In genomic region chr14:77584809-77585208, GRCh38 we compare ENCODE assay signal across 2 cellular contexts.
TF ChIP-seq lines count a peak whose summit lies in the region.

No MANE protein-coding gene starts in this region.

TF ChIP-seq in IMR-90, 13 proteins besides CTCF, POLR2A, EP300 and RAD21:
- TF ChIP-seq MAZ (IDR thresholded peaks at IDR 0.05; ENCODE audit: borderline replicate concordance, low read depth, low read length) (no peak), MXI1 (IDR thresholded peaks at IDR 0.05; ENCODE audit: borderline replicate concordance, low read depth, low read length) (no peak), SMC3 (IDR thresholded peaks at IDR 0.05; ENCODE audit: low read depth, low read length) (no peak)
- TF ChIP-seq, protein P1, sequence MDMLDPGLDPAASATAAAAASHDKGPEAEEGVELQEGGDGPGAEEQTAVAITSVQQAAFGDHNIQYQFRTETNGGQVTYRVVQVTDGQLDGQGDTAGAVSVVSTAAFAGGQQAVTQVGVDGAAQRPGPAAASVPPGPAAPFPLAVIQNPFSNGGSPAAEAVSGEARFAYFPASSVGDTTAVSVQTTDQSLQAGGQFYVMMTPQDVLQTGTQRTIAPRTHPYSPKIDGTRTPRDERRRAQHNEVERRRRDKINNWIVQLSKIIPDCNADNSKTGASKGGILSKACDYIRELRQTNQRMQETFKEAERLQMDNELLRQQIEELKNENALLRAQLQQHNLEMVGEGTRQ (IDR thresholded peaks at IDR 0.05; ENCODE audit: low read depth, low read length) = no peak

TF ChIP-seq in GM23338, 12 proteins besides CTCF, POLR2A, EP300 and RAD21:
- TF ChIP-seq, protein P2, sequence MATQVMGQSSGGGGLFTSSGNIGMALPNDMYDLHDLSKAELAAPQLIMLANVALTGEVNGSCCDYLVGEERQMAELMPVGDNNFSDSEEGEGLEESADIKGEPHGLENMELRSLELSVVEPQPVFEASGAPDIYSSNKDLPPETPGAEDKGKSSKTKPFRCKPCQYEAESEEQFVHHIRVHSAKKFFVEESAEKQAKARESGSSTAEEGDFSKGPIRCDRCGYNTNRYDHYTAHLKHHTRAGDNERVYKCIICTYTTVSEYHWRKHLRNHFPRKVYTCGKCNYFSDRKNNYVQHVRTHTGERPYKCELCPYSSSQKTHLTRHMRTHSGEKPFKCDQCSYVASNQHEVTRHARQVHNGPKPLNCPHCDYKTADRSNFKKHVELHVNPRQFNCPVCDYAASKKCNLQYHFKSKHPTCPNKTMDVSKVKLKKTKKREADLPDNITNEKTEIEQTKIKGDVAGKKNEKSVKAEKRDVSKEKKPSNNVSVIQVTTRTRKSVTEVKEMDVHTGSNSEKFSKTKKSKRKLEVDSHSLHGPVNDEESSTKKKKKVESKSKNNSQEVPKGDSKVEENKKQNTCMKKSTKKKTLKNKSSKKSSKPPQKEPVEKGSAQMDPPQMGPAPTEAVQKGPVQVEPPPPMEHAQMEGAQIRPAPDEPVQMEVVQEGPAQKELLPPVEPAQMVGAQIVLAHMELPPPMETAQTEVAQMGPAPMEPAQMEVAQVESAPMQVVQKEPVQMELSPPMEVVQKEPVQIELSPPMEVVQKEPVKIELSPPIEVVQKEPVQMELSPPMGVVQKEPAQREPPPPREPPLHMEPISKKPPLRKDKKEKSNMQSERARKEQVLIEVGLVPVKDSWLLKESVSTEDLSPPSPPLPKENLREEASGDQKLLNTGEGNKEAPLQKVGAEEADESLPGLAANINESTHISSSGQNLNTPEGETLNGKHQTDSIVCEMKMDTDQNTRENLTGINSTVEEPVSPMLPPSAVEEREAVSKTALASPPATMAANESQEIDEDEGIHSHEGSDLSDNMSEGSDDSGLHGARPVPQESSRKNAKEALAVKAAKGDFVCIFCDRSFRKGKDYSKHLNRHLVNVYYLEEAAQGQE (IDR thresholded peaks at IDR 0.05; ENCODE audit: unreplicated experiment) = no peak
- TF ChIP-seq EZH2phosphoT487 (IDR thresholded peaks at IDR 0.05; ENCODE audit: unreplicated experiment) (no peak), NANOG (IDR thresholded peaks at IDR 0.05; ENCODE audit: borderline replicate concordance) (no peak), JUNB (IDR thresholded peaks at IDR 0.05; ENCODE audit: unreplicated experiment) (no peak), ZNF462 (CRISPR knock-in tag; IDR thresholded peaks at IDR 0.05) (no peak), STAT1 (IDR thresholded peaks at IDR 0.05; ENCODE audit: unreplicated experiment) (no peak), ETS1 (IDR thresholded peaks at IDR 0.05) (no peak), EZH2 (IDR thresholded peaks at IDR 0.05; ENCODE audit: low read depth, unreplicated experiment) (no peak), POLR2AphosphoS5 (IDR thresholded peaks at IDR 0.05; ENCODE audit: low read depth) (no peak), ZNF331 (CRISPR knock-in tag; IDR thresholded peaks at IDR 0.05; ENCODE audit: low read depth) (no peak), CREB1 (CRISPR knock-in tag; IDR thresholded peaks at IDR 0.05; ENCODE audit: low read depth) (no peak), ZNF114 (CRISPR knock-in tag; IDR thresholded peaks at IDR 0.05) (no peak)
TF ChIP-seq in GM23338: peak in this region for 0.
